Comparison of ENCODE assay signal across 9 cellular contexts in the genomic region with DNA sequence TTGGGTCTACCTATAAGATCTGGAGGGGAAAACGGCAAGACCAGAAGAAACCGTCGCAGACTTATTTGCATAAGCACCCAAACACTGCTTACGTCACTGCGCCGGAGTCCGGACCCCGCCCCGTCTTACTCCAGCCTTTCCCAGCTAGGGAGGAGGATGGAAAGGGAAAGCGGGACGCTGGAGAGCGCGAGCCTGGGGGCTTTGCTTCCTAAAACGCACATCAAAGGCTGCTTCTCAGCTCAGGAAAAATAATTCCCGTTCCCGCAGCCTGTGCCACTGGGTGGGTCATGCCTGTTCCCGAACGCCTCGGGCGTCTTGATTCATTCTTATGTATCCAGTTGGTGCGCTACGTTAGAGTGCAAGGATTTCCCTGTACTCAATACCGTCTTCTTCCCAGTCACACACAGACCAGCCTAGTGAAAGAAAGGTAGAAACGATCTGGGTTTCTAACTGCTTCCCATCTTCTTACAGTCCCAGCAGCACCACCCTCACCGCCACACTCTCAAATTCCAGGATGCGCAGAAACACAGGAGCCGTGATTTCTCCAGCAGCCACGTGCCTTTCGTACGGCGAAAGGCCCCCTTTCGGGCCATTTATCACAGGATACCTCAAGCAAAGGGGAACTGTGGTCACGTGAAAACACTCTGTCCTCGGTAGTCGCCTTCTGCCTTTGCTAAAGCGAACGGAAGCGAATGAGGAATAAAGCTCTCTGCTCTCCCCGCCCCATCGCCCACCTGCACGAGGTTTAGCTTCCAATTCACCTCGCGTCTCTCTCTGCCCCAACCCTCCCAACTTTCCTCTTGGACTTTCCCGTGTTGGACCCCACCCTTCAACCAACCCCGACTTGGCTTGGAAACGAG. TPM values are rescaled to one million over a fixed set of nuclear protein-coding genes. Genes with fewer than 3 reads are reported as not detected.
DNase-seq lines count a peak whose midpoint lies in the region; ATAC-seq and TF ChIP-seq lines count a peak whose summit lies in the region.
"Had no signal": no experiment of that assay in that cellular context is flagged by ENCODE, and none has a peak within 500 bp of the region (broad histone marks: within the 10 kb centered on the region; RNA-seq: fewer than 3 reads in every experiment).

No MANE protein-coding gene starts in this region.

- in situ Hi-C loops in Panc1 (cut with HindIII; ENCODE audit: low pct_unique_long_range_greater_than_20kb, low sequenced_read_pairs): no loop called here

- TF ChIP-seq CTCF in Panc1 (IDR thresholded peaks at IDR 0.05): no peak

- ATAC-seq in HG03159 (IDR thresholded peaks at IDR 0.05; ENCODE audit: unreplicated experiment) (peak; percentile 40), Panc1 (peak; percentile 86), HG02970 (IDR thresholded peaks at IDR 0.05; ENCODE audit: low FRiP score, unreplicated experiment) (no peak)
- ATAC-seq: HCT116 had no signal

- peak overlapping the region; percentile 56 to 78 for H3K4me3 ChIP-seq in Panc1 (ENCODE audit: low read depth in 2 of 2, low read length in 2 of 2)

- H3K4me1 ChIP-seq in Panc1 (ENCODE audit: control insufficient read depth, insufficient read depth, low read length): peaks cover 9% of the 10 kb centered on the region; the same call in 1 of the 2 replicates

- BruUV-seq in Panc1 (replicated peaks; lab: Mats Ljungman, UMichigan): no TSS peak

- no peaks in the 10 kb centered on the region for H3K9me3 ChIP-seq in Panc1 (ENCODE audit: control insufficient read depth, insufficient read depth, low read depth, low read length)

- intact Hi-C loops in Panc1 (cut with micrococcal nuclease; ENCODE audit: unreplicated experiment): no loop called here

- H3K36me3 ChIP-seq in Panc1 (ENCODE audit: control insufficient read depth, insufficient read depth, low read length): no peaks in the 10 kb centered on the region; the same call in 1 of the 2 replicates

- CTCF ChIA-PET in Panc1 (lab: Charles Lee): no interaction called here

- H3K27ac ChIP-seq in Panc1 (ENCODE audit: low read length): no peak overlapping the region

- DNase-seq in CD1c-positive myeloid dendritic cell (ENCODE audit: extremely low spot score) (peak; percentile 2), Panc1 (ENCODE audit: low read depth, low spot score) (peak; percentile 7), cerebellum (ENCODE audit: low spot score) (peak; percentile 88), iris pigment epithelial cell (ENCODE audit: low read depth) (peak; percentile 93), smooth muscle cell of the brain vasculature (ENCODE audit: low read depth, low spot score) (peak; percentile 63)
- no peak for DNase-seq in activated effector memory CD4-positive, alpha-beta T cell treated with anti-CD3 and anti-CD28 coated beads, Interleukin-2, amount 50 U/mL, for 16 hours

- POLR2A ChIA-PET in Panc1 (lab: Charles Lee): no interaction called here

- peaks cover 8% of the 10 kb centered on the region for H3K27me3 ChIP-seq in Panc1 (ENCODE audit: control insufficient read depth, insufficient read depth, low read length)

RNA-seq across cellular contexts. Expression of gene SLC6A15, which starts 1.0 kb away (rescaled TPM):
- total RNA-seq in Panc1 (2021; ENCODE audit: unreplicated experiment) (0.36 TPM), cerebellum (63.4 TPM)
- polyA plus RNA-seq in Panc1 (2012; ENCODE audit: insufficient read length): not detected

Comparison
In these comparisons a context has a peak if more than half of its experiments do, and no peak if none do; other contexts are left out.
1. RNA of gene SLC6A15, which starts 1.0 kb away (total RNA-seq): 63.4 TPM in cerebellum (single experiment); 0.36 TPM in Panc1 (single experiment); every median in the first group is over 10 times any median in the second.